ENCODE assay signal across 8 cellular contexts in the genomic region with DNA sequence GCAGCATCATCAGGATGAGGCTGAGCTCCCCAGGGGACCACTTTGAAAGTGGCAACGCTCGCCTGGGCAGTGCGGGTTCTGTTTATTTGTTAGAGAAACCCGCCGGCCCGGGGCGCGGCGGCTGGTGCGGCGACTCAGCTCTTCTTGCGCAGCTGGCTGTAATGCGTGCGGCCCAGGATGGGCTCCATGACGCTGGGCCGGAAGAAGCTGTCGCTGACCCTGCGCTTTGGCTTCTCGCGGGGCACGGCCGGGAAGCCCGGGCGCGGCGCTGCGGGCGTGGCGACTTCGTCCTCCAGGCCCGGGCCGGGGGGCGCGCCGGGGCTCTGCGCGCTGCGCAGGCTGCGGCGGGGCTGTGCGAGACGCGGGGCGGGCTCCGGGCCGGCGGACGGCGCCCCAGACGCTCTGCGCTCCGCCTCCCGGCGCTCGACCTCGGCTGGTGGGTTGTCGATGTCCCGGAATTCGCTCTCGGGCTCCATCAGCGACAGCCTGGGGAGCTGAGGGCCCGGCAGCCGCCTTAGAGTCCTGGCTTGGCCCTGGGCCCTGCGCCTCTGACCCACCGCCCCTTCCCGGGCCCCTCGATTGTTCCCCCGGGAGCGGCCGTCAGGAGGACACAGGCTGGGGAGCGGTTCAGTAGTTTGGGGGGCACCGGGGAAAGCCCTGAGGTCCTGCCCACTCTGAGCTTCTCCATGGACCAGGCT. TPM values are rescaled to one million over a fixed set of nuclear protein-coding genes. Genes with fewer than 3 reads are reported as not detected.
A peak's percentile ranks its signal among the peaks of the same experiment; 100 is the strongest.
DNase-seq lines count a peak whose midpoint lies in the region; ATAC-seq, FAIRE-seq and TF ChIP-seq lines count a peak whose summit lies in the region.

No MANE protein-coding gene starts in this region.

- no peaks in the 10 kb centered on the region for H3K36me3 Mint-ChIP-seq in type B pancreatic cell

- H3K9me3 Mint-ChIP-seq in type B pancreatic cell, result peaks cover 2% of the 10 kb centered on the region

- H3K27me3 ChIP-seq in lung (ENCODE audit: control insufficient read depth, insufficient read depth), result no peaks in the 10 kb centered on the region

- DNase-seq in NCI-H345 (lab: John Stamatoyannopoulos, UW) (peak; percentile 20), NCI-H345 treated with DMSO at 0.1 percent for 48 hours (lab: John Stamatoyannopoulos, UW; ENCODE audit: unreplicated experiment) (no peak), NCI-H748 treated with DMSO at 0.1 percent for 48 hours (lab: John Stamatoyannopoulos, UW) (peak; percentile 2), ecto neural progenitor cell (ENCODE audit: low spot score) (peak; percentile 79), lung (ENCODE audit: low spot score) (no peak), type B pancreatic cell (ENCODE audit: extremely low spot score, unreplicated experiment) (no peak), H54 (ENCODE audit: insufficient read length, low spot score) (no peak)

- TF ChIP-seq POLR2A in H54 (IDR thresholded peaks at IDR 0.05; ENCODE audit: low read depth, low read length), result no peak

- TF ChIP-seq CTCF in lung (IDR thresholded peaks at IDR 0.05; ENCODE audit: control extremely low read depth, extremely low read depth) (no peak), type B pancreatic cell (conservative IDR thresholded peaks at IDR 0.05) (no peak)

- H3K27ac Mint-ChIP-seq in type B pancreatic cell, result no peak overlapping the region

- H3K4me1 ChIP-seq in lung (ENCODE audit: control insufficient read depth in 2 of 2, insufficient read depth in 2 of 2, low read length in 2 of 2), result peaks cover 0 to 5% of the 10 kb centered on the region in 2 donors

- WGBS in lung, 2 donors, result 2 to 4% methylated on average over 71 to 72 of the region's 72 CpGs

- peak overlapping the region; percentile 40 for H3K4me3 ChIP-seq in lung

- peak; percentile 28 for ATAC-seq in lung (ENCODE audit: insufficient read depth, low FRiP score)
- ATAC-seq in GM21528 (IDR thresholded peaks at IDR 0.05; ENCODE audit: low FRiP score, unreplicated experiment), result no peak

- peak overlapping the region; percentile 14 for H3K4me3 Mint-ChIP-seq in type B pancreatic cell

- H3K36me3 ChIP-seq in lung (ENCODE audit: control insufficient read depth in 2 of 2, insufficient read depth in 2 of 2, low read length in 2 of 2), result no peaks in the 10 kb centered on the region

- H3K9me3 ChIP-seq in lung (ENCODE audit: control insufficient read depth in 2 of 2, insufficient read depth in 1 of 2, low read length in 1 of 2), result peaks cover 0 to 1% of the 10 kb centered on the region in 2 donors

- H3K27me3 Mint-ChIP-seq in type B pancreatic cell, result peaks cover 10% of the 10 kb centered on the region

- H3K27ac ChIP-seq in lung (ENCODE audit: low read depth in 1 of 2, low read length in 1 of 2), result peak overlapping the region; percentile 52 to 68

- peaks cover 4% of the 10 kb centered on the region for H3K4me1 Mint-ChIP-seq in type B pancreatic cell (ENCODE audit: unreplicated experiment)

- no peak for FAIRE-seq in H54 (lab: Jason Lieb, UNC)

RNA-seq across cellular contexts. Expression of a gene that starts 10.3 kb away (rescaled TPM):
- total RNA-seq in lung (1 to 10 TPM; 3.5 to 6.5 TPM), type B pancreatic cell (ENCODE audit: low replicate concordance) (5.5 and 15.5 TPM in 2 replicates)
- 1 to 10 TPM; 1.3 to 1.8 TPM for polyA plus RNA-seq in lung

RNA-seq across cellular contexts. Expression of a gene that starts 13.6 kb away (rescaled TPM):
- total RNA-seq in lung, result under 1 TPM; 0.43 to 0.55 TPM
- polyA plus RNA-seq in lung, result under 1 TPM; 0.21 to 0.47 TPM
- total RNA-seq in type B pancreatic cell (ENCODE audit: low replicate concordance), result 0.55 and 0.58 TPM in 2 replicates

RNA-seq across cellular contexts. Expression of a gene that starts 25.0 kb away (rescaled TPM):
- total RNA-seq in lung (1 to 10 TPM; 5.6 to 7.9 TPM), type B pancreatic cell (ENCODE audit: low replicate concordance) (8.5 and 8.8 TPM in 2 replicates)
- 1 to 10 TPM; 5.6 to 6.5 TPM for polyA plus RNA-seq in lung

RNA-seq across cellular contexts. Expression of a gene that starts 25.0 kb away (rescaled TPM):
- total RNA-seq in lung, result 1 to 10 TPM; 3.0 to 3.8 TPM
- polyA plus RNA-seq in lung, result 1 to 10 TPM in 1 of 2 donors, under 1 TPM in 1; 0.95 to 1.4 TPM
- total RNA-seq in type B pancreatic cell (ENCODE audit: low replicate concordance), result 0.29 and 1.5 TPM in 2 replicates

Comparison
In these comparisons a context has a peak if more than half of its experiments do, and no peak if none do; other contexts are left out.
1. DNase-seq: peak in NCI-H345 (single experiment), NCI-H748 treated with DMSO at 0.1 percent for 48 hours (single experiment) and ecto neural progenitor cell (single experiment); none in NCI-H345 treated with DMSO at 0.1 percent for 48 hours (single experiment), lung (single experiment), type B pancreatic cell (single experiment) and H54 (single experiment).